Comparison of ENCODE assay signal across 1 cellular context in genomic region chr12:71321531-71321930, GRCh38.
TF ChIP-seq lines count a peak whose summit lies in the region.

No MANE protein-coding gene starts in this region.

TF ChIP-seq in HEK293, 187 proteins besides CTCF, POLR2A, EP300 and RAD21 (continued from another document):
- TF ChIP-seq HIC1 (tag by site-specific recombination; IDR thresholded peaks at IDR 0.05) (no peak), SALL2 (tag by site-specific recombination; IDR thresholded peaks at IDR 0.05; ENCODE audit: borderline replicate concordance) (no peak), HOXA7 (CRISPR knock-in tag; IDR thresholded peaks at IDR 0.05; ENCODE audit: borderline replicate concordance) (no peak), PBX3 (CRISPR knock-in tag; IDR thresholded peaks at IDR 0.05) (no peak), ZSCAN16 (tag by site-specific recombination; IDR thresholded peaks at IDR 0.05) (no peak), PATZ1 (tag by site-specific recombination; IDR thresholded peaks at IDR 0.05) (no peak), ZNF366 (tag by site-specific recombination; conservative IDR thresholded peaks at IDR 0.05) (no peak), ZNF530 (tag by site-specific recombination; IDR thresholded peaks at IDR 0.05; ENCODE audit: low read depth) (no peak), ZNF449 (tag by site-specific recombination; IDR thresholded peaks at IDR 0.05) (no peak), SETDB1 (IDR thresholded peaks at IDR 0.05; ENCODE audit: insufficient read length, low read length) (peak; percentile 95), BCL11B (tag by site-specific recombination; IDR thresholded peaks at IDR 0.05; ENCODE audit: low read depth) (no peak), ZNF223 (tag by site-specific recombination; IDR thresholded peaks at IDR 0.05) (no peak), ZNF473 (tag by site-specific recombination; IDR thresholded peaks at IDR 0.05) (no peak)
